8 cellular contexts compared by ENCODE assay signal in genomic region chr6:109440325-109441068, GRCh38. TPM values are rescaled to one million over a fixed set of nuclear protein-coding genes. Genes with fewer than 3 reads are reported as not detected.
DNase-seq lines count a peak whose midpoint lies in the region; ATAC-seq and TF ChIP-seq lines count a peak whose summit lies in the region.

PPIL6 (minus strand) TSS chr6:109440628; CDS start chr6:109440590, 38 bp downstream.
A gene with protein sequence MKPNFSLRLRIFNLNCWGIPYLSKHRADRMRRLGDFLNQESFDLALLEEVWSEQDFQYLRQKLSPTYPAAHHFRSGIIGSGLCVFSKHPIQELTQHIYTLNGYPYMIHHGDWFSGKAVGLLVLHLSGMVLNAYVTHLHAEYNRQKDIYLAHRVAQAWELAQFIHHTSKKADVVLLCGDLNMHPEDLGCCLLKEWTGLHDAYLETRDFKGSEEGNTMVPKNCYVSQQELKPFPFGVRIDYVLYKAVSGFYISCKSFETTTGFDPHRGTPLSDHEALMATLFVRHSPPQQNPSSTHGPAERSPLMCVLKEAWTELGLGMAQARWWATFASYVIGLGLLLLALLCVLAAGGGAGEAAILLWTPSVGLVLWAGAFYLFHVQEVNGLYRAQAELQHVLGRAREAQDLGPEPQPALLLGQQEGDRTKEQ (plus strand): TSS chr6:109440724. CDS start chr6:109441122, 398 bp downstream.

- peak; percentile 87 for DNase-seq in ELR (ENCODE audit: low read depth)
- DNase-seq in SHP77 treated with DMSO at 0.1 percent for 48 hours (lab: John Stamatoyannopoulos, UW): peak; percentile 57
- peak; percentile 79 for DNase-seq in activated naive CD4-positive, alpha-beta T cell treated with Interleukin-2 at 50 U/mL for 16 hours
- DNase-seq in occipital lobe (lab: John Stamatoyannopoulos, UW): peak; percentile 79
- DNase-seq in suprapubic skin (ENCODE audit: low spot score in 2 of 2): peak; percentile 90 to 92

- TF ChIP-seq CTCF in KMS-11 (conservative IDR thresholded peaks at IDR 0.05; ENCODE audit: low read depth, low read length) (no peak), gastroesophageal sphincter (IDR thresholded peaks at IDR 0.05) (peak in 3 of 4 experiments; percentile 27 to 49 (median 43)), suprapubic skin (IDR thresholded peaks at IDR 0.05) (peak in 1 of 2 donors; percentile 28)

- H2AFZ ChIP-seq in KMS-11 (ENCODE audit: low read depth): peak within 1 kb of the TSS; percentile 49; the same call in 1 of the 2 replicates

- no CpG with 5 or more reads among the region's 103 CpGs for WGBS in gastroesophageal sphincter (ENCODE audit: low coverage in 1 of 2), 2 donors
- WGBS in suprapubic skin: 0% methylated on average over 24 of the region's 103 CpGs

- peak within 1 kb of the TSS; percentile 83 for H3K9ac ChIP-seq in KMS-11

- TF ChIP-seq EP300 in gastroesophageal sphincter (IDR thresholded peaks at IDR 0.05) (no peak), suprapubic skin (IDR thresholded peaks at IDR 0.05) (no peak)

- H3K36me3 ChIP-seq in KMS-11 (ENCODE audit: insufficient read depth): no peaks in the 10 kb centered on the region
- peaks cover 0 to 31% of the 10 kb centered on the region in 2 donors for H3K36me3 ChIP-seq in gastroesophageal sphincter
- H3K36me3 ChIP-seq in suprapubic skin: peaks cover 33% of the 10 kb centered on the region

- TF ChIP-seq POLR2A in gastroesophageal sphincter (IDR thresholded peaks at IDR 0.05) (peak; percentile 38 to 40), suprapubic skin (IDR thresholded peaks at IDR 0.05) (peak; percentile 48 to 56)

- ATAC-seq in GM21786 (IDR thresholded peaks at IDR 0.05; ENCODE audit: unreplicated experiment) (peak; percentile 89), gastroesophageal sphincter (peak; percentile 96)

- H3K27me3 ChIP-seq in KMS-11 (ENCODE audit: insufficient read depth, low read depth) (no peaks in the 10 kb centered on the region), gastroesophageal sphincter (no peaks in the 10 kb centered on the region), suprapubic skin (no peaks in the 10 kb centered on the region)

- H3K4me3 ChIP-seq in KMS-11 (IDR thresholded peaks at IDR 0.05; ENCODE audit: insufficient read depth, low read depth, low read length) (no peak within 1 kb of the TSS), gastroesophageal sphincter (peak within 1 kb of the TSS; percentile 78 to 86), suprapubic skin (peak within 1 kb of the TSS; percentile 90)

- H3K4me2 ChIP-seq in KMS-11: peak within 1 kb of the TSS; percentile 63

- no peaks in the 10 kb centered on the region for H4K20me1 ChIP-seq in KMS-11 (ENCODE audit: insufficient read depth)

- H3K4me1 ChIP-seq in KMS-11 (ENCODE audit: low read depth, poor library complexity, severe bottlenecking) (no peaks in the 10 kb centered on the region), gastroesophageal sphincter (peaks cover 0 to 34% (median 19%) of the 10 kb centered on the region in 3 donors), suprapubic skin (peaks cover 30% of the 10 kb centered on the region)

- H3K9me3 ChIP-seq in gastroesophageal sphincter (no peaks in the 10 kb centered on the region), suprapubic skin (no peaks in the 10 kb centered on the region)

- H3K27ac ChIP-seq in KMS-11: peak within 1 kb of the TSS; percentile 59
- H3K27ac ChIP-seq in gastroesophageal sphincter: peak within 1 kb of the TSS; percentile 27 to 92 (median 81)
- peak within 1 kb of the TSS; percentile 95 for H3K27ac ChIP-seq in suprapubic skin

- H3K79me2 ChIP-seq in KMS-11 (ENCODE audit: insufficient read depth, low read depth): no peaks in the 10 kb centered on the region

RNA-seq across cellular contexts. Expression of gene PPIL6, which starts in this region (rescaled TPM):
- total RNA-seq in gastroesophageal sphincter (1 to 10 TPM; 1.9 to 9.0 (median 2.5) TPM), occipital lobe (41.5 TPM), suprapubic skin (1 to 10 TPM; 1.7 to 7.9 (median 3.2) TPM)

RNA-seq across cellular contexts. Expression of the second gene that starts in this region (rescaled TPM):
- total RNA-seq in gastroesophageal sphincter (1 to 10 TPM; 3.5 to 7.5 (median 6.4) TPM), occipital lobe (3.1 TPM), suprapubic skin (10 to 100 TPM; 21.8 to 34.5 (median 28.1) TPM)
